8 cellular contexts compared by ENCODE assay signal in the genomic region with DNA sequence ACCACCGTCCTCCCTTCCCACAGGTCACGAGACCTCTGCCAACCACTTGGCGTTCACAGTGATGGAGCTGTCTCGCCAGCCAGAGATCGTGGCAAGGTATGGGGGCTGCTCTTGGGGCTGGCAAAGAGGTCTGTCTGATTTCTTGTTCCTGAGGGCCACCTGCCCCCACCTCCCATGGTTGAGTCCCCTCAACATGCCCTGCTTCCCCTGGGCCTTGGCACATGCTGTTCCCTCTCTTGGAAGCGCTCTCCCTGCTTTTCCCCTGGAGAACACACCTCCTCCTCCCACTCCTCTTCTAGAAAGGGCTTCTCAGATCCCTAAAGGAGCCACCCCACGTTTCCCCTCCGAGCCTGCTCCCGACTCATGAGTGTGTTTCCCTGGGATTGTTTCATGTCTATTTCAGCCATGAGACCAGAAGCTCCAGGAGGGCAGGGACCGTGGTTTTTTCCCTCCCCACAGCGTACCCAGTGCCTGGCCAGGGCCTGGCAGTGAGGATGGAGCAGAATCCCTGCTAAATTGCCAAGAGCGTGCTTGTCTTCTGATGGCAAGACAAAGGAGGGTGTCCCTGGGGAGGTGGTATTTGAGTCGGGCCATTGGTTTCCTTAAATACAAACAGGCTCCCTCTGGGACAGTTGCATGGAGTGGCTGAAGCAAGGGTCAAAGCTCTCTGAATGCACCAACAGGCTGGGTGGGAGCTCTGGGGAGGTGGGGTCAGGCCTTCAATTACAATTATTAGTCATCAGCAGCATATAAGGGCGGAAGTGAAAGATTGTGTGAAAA. TPM values are rescaled to one million over a fixed set of nuclear protein-coding genes. Genes with fewer than 3 reads are reported as not detected.
DNase-seq lines count a peak whose midpoint lies in the region; ATAC-seq and FAIRE-seq lines count a peak whose summit lies in the region.
"Had no signal": no experiment of that assay in that cellular context is flagged by ENCODE, and none has a peak within 500 bp of the region (broad histone marks: within the 10 kb centered on the region; RNA-seq: fewer than 3 reads in every experiment).

No MANE protein-coding gene starts in this region.

- FAIRE-seq in urothelium cell line (lab: Jason Lieb, UNC), result no peak

- ATAC-seq in GM18870 (IDR thresholded peaks at IDR 0.05; ENCODE audit: unreplicated experiment) (peak; percentile 63), GM21786 (IDR thresholded peaks at IDR 0.05; ENCODE audit: unreplicated experiment) (peak; percentile 91), HG03520 (IDR thresholded peaks at IDR 0.05; ENCODE audit: unreplicated experiment) (peak; percentile 83)

- DNase-seq in mesenteric fat pad (ENCODE audit: low spot score) (peak; percentile 62), UCSD-AML1 (lab: John Stamatoyannopoulos, UW; ENCODE audit: unreplicated experiment) (no peak), cerebellar cortex (ENCODE audit: low spot score) (no peak), urothelium cell line (ENCODE audit: low spot score) (no peak)
- DNase-seq: SK-N-SH had no signal

RNA-seq across cellular contexts. Expression of gene CYP46A1, which starts 34.1 kb away (rescaled TPM):
- 3.1 TPM for total RNA-seq in mesenteric fat pad
